Comparison of ENCODE assay signal across 19 cellular contexts in the genomic region with DNA sequence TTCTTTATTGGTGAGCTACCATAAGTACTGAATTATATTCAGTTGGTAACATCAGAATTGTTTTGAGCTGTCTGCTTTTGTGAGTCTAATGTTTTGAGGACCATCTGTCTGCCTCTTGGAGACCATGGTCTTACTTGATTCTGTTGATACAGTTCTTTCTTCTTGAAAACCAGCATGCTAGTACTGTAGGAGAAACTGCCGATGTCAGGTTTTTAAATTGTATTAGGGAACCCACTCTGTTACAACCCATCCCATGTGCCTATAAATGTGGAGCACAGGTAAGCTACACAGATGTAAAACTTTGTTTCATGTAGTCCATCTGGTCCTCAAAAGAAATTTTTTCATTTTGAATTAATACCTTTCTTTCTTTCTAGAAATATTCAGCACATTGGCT.
"Had no signal": no experiment of that assay in that cellular context is flagged by ENCODE, and none has a peak within 500 bp of the region (broad histone marks: within the 10 kb centered on the region; RNA-seq: fewer than 3 reads in every experiment).

No MANE protein-coding gene starts in this region.

- H3K36me3 Mint-ChIP-seq: activated naive CD4-positive, alpha-beta T cell treated with anti-CD3 and anti-CD28 coated beads, Interleukin-2, amount 50 U/mL, for 24 hours; mesothelial cell of epicardium had no signal

- H3K27ac Mint-ChIP-seq: activated naive CD4-positive, alpha-beta T cell treated with anti-CD3 and anti-CD28 coated beads, Interleukin-2, amount 50 U/mL, for 24 hours; dendritic cell treated with granulocyte-macrophage colony-stimulating factor and Interleukin-4, amounts not matched to agents 40 ng/mL and 50 ng/mL, for 4 days; progenitor cell of endocrine pancreas had no signal

- H3K4me3 ChIP-seq: adrenal gland, lung, suprapubic skin had no signal

- H3K36me3 ChIP-seq: adrenal gland, suprapubic skin, WERI-Rb-1 had no signal

- H3K9me3 Mint-ChIP-seq: dendritic cell treated with granulocyte-macrophage colony-stimulating factor and Interleukin-4, amounts not matched to agents 40 ng/mL and 50 ng/mL, for 4 days; mesothelial cell of epicardium had no signal

- H3K4me1 Mint-ChIP-seq: activated naive CD4-positive, alpha-beta T cell treated with anti-CD3 and anti-CD28 coated beads, Interleukin-2, amount 50 U/mL, for 24 hours had no signal

- H3K27me3 Mint-ChIP-seq: dendritic cell treated with granulocyte-macrophage colony-stimulating factor and Interleukin-4, amounts not matched to agents 40 ng/mL and 50 ng/mL, for 4 days; progenitor cell of endocrine pancreas had no signal

- H3K27me3 ChIP-seq: adrenal gland, suprapubic skin had no signal

- H3K4me3 Mint-ChIP-seq: activated naive CD4-positive, alpha-beta T cell treated with anti-CD3 and anti-CD28 coated beads, Interleukin-2, amount 50 U/mL, for 24 hours; dendritic cell treated with granulocyte-macrophage colony-stimulating factor and Interleukin-4, amounts not matched to agents 40 ng/mL and 50 ng/mL, for 4 days; mesothelial cell of epicardium had no signal

- H3K4me1 ChIP-seq: adrenal gland, suprapubic skin had no signal

- H3K9me3 ChIP-seq: adrenal gland, suprapubic skin had no signal

- DNase-seq: activated CD4-positive, alpha-beta T cell treated with anti-CD3 and anti-CD28 coated beads for 1 hour; activated CD8-positive, alpha-beta memory T cell treated with anti-CD3 and anti-CD28 coated beads for 24 hours; activated CD8-positive, alpha-beta memory T cell treated with anti-CD3 and anti-CD28 coated beads, Interleukin-2, amount 50 U/mL, for 48 hours; activated effector memory CD4-positive, alpha-beta T cell treated with anti-CD3 and anti-CD28 coated beads, Interleukin-2, amount 50 U/mL, for 16 hours; activated T-cell treated with anti-CD3 and anti-CD28 coated beads, Interleukin-2, amount 50 U/mL, for 48 hours; adrenal gland; effector CD8-positive, alpha-beta T cell; islet precursor cell; occipital lobe; stimulated activated naive CD8-positive, alpha-beta T cell treated with anti-CD3 and anti-CD28 coated beads, Interleukin-15, Interleukin-2, amounts not matched to agents 100 U/mL and 50 U/mL, for 24 hours; T-helper 2 cell; trophoblast cell; WERI-Rb-1 had no signal

- H3K27ac ChIP-seq: adrenal gland, suprapubic skin, WERI-Rb-1 had no signal

- ATAC-seq: stimulated activated naive CD8-positive, alpha-beta T cell treated with anti-CD3 and anti-CD28 coated beads, Interleukin-15, Interleukin-2, amounts not matched to agents 100 U/mL and 50 U/mL, for 24 hours had no signal
